ENCODE assay signal across 1 cellular context in genomic region chrX:130174051-130174704, GRCh38.
TF ChIP-seq lines count a peak whose summit lies in the region.

No MANE protein-coding gene starts in this region.

TF ChIP-seq in K562, 482 proteins besides CTCF, POLR2A, EP300 and RAD21 (continued from another document and continues in another):
- TF ChIP-seq MGA (IDR thresholded peaks at IDR 0.05) (peak; percentile 94), GABPB2 (CRISPR knock-in tag; conservative IDR thresholded peaks at IDR 0.05) (no peak), NR3C1 (CRISPR knock-in tag; IDR thresholded peaks at IDR 0.05) (no peak), RFX5 (IDR thresholded peaks at IDR 0.05; ENCODE audit: low read depth, low read length) (no peak), KDM4B (IDR thresholded peaks at IDR 0.05; ENCODE audit: borderline replicate concordance in 2 of 2, low read depth in 1 of 2) (no peak), CEBPB (tag; IDR thresholded peaks at IDR 0.05) (no peak), ZNF277 (CRISPR knock-in tag; IDR thresholded peaks at IDR 0.05; ENCODE audit: borderline replicate concordance) (no peak), MCM3 (IDR thresholded peaks at IDR 0.05) (no peak), SLC30A9 (CRISPR knock-in tag; IDR thresholded peaks at IDR 0.05) (no peak), PRPF4 (IDR thresholded peaks at IDR 0.05; ENCODE audit: insufficient read depth, low read depth, low read length, poor library complexity, severe bottlenecking) (no peak), CLOCK (CRISPR knock-in tag; IDR thresholded peaks at IDR 0.05; ENCODE audit: borderline replicate concordance) (no peak), CBFA2T3 (IDR thresholded peaks at IDR 0.05) (peak; percentile 16; the same call in 1 of the 2 replicates), GABPB1 (CRISPR knock-in tag; IDR thresholded peaks at IDR 0.05) (no peak), DMBX1 (CRISPR knock-in tag; IDR thresholded peaks at IDR 0.05; ENCODE audit: borderline replicate concordance) (peak; percentile 89), KDM5B (IDR thresholded peaks at IDR 0.05; ENCODE audit: insufficient replicate concordance, low read depth, low read length) (no peak), SMAD2 (IDR thresholded peaks at IDR 0.05; ENCODE audit: low read depth, low read length) (no peak), MAZ (CRISPR knock-in tag; conservative IDR thresholded peaks at IDR 0.05 in 1 of 2, IDR thresholded peaks at IDR 0.05 in 1 of 2) (0 out of 4 replicates have a peak, but pooled peaks of 1 of the 2 experiments have one; percentile 31), ZNF445 (CRISPR knock-in tag; IDR thresholded peaks at IDR 0.05; ENCODE audit: low read depth) (no peak)
- TF ChIP-seq, protein P1, sequence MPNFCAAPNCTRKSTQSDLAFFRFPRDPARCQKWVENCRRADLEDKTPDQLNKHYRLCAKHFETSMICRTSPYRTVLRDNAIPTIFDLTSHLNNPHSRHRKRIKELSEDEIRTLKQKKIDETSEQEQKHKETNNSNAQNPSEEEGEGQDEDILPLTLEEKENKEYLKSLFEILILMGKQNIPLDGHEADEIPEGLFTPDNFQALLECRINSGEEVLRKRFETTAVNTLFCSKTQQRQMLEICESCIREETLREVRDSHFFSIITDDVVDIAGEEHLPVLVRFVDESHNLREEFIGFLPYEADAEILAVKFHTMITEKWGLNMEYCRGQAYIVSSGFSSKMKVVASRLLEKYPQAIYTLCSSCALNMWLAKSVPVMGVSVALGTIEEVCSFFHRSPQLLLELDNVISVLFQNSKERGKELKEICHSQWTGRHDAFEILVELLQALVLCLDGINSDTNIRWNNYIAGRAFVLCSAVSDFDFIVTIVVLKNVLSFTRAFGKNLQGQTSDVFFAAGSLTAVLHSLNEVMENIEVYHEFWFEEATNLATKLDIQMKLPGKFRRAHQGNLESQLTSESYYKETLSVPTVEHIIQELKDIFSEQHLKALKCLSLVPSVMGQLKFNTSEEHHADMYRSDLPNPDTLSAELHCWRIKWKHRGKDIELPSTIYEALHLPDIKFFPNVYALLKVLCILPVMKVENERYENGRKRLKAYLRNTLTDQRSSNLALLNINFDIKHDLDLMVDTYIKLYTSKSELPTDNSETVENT (CRISPR knock-in tag; IDR thresholded peaks at IDR 0.05): no peak
- TF ChIP-seq, protein P2, sequence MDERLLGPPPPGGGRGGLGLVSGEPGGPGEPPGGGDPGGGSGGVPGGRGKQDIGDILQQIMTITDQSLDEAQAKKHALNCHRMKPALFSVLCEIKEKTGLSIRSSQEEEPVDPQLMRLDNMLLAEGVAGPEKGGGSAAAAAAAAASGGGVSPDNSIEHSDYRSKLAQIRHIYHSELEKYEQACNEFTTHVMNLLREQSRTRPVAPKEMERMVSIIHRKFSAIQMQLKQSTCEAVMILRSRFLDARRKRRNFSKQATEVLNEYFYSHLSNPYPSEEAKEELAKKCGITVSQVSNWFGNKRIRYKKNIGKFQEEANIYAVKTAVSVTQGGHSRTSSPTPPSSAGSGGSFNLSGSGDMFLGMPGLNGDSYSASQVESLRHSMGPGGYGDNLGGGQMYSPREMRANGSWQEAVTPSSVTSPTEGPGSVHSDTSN (CRISPR knock-in tag; IDR thresholded peaks at IDR 0.05; ENCODE audit: low read depth): no peak
- TF ChIP-seq, protein P2 (tag; conservative IDR thresholded peaks at IDR 0.05; ENCODE audit: low read depth): no peak
- TF ChIP-seq, protein P3, sequence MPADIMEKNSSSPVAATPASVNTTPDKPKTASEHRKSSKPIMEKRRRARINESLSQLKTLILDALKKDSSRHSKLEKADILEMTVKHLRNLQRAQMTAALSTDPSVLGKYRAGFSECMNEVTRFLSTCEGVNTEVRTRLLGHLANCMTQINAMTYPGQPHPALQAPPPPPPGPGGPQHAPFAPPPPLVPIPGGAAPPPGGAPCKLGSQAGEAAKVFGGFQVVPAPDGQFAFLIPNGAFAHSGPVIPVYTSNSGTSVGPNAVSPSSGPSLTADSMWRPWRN (IDR thresholded peaks at IDR 0.05; ENCODE audit: low read depth): no peak
- TF ChIP-seq, protein P4, sequence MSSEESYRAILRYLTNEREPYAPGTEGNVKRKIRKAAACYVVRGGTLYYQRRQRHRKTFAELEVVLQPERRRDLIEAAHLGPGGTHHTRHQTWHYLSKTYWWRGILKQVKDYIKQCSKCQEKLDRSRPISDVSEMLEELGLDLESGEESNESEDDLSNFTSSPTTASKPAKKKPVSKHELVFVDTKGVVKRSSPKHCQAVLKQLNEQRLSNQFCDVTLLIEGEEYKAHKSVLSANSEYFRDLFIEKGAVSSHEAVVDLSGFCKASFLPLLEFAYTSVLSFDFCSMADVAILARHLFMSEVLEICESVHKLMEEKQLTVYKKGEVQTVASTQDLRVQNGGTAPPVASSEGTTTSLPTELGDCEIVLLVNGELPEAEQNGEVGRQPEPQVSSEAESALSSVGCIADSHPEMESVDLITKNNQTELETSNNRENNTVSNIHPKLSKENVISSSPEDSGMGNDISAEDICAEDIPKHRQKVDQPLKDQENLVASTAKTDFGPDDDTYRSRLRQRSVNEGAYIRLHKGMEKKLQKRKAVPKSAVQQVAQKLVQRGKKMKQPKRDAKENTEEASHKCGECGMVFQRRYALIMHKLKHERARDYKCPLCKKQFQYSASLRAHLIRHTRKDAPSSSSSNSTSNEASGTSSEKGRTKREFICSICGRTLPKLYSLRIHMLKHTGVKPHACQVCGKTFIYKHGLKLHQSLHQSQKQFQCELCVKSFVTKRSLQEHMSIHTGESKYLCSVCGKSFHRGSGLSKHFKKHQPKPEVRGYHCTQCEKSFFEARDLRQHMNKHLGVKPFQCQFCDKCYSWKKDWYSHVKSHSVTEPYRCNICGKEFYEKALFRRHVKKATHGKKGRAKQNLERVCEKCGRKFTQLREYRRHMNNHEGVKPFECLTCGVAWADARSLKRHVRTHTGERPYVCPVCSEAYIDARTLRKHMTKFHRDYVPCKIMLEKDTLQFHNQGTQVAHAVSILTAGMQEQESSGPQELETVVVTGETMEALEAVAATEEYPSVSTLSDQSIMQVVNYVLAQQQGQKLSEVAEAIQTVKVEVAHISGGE (CRISPR knock-in tag; IDR thresholded peaks at IDR 0.05): no peak
- TF ChIP-seq, protein P5, sequence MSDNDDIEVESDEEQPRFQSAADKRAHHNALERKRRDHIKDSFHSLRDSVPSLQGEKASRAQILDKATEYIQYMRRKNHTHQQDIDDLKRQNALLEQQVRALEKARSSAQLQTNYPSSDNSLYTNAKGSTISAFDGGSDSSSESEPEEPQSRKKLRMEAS (CRISPR knock-in tag; IDR thresholded peaks at IDR 0.05): peak; percentile 66
